ENCODE assay signal across 25 cellular contexts in genomic region chr2:171963198-171963597, GRCh38.
"Had no signal": no experiment of that assay in that cellular context is flagged by ENCODE, and none has a peak within 500 bp of the region (broad histone marks: within the 10 kb centered on the region; RNA-seq: fewer than 3 reads in every experiment).

No MANE protein-coding gene starts in this region.

- H3K27ac Mint-ChIP-seq: immature natural killer cell; stimulated activated memory B cell treated with anti-CD40 and anti-IgM and Interleukin-4, amounts not matched to agents 10 μg/mL and 1 μg/mL and 100 μg/mL, for 72 hours had no signal

- DNase-seq: activated naive CD4-positive, alpha-beta T cell treated with Interleukin-2 at 50 U/mL for 16 hours; activated T-cell treated with anti-CD3 and anti-CD28 coated beads, Interleukin-2, amount 50 U/mL, for 1 hour; colonic mucosa; dorsolateral prefrontal cortex; effector memory CD8-positive, alpha-beta T cell; glutamatergic neuron; immature natural killer cell; naive thymus-derived CD4-positive, alpha-beta T cell; posterior cingulate gyrus; right lobe of liver; stomach; SW 1271 had no signal

- H3K4me3 ChIP-seq: breast epithelium, colonic mucosa, dorsolateral prefrontal cortex, hepatocyte, lung, right lobe of liver, skin epidermis, stomach, suprapubic skin, tibial nerve had no signal

- H3K4me2 ChIP-seq: hepatocyte had no signal

- H3K27me3 Mint-ChIP-seq: central memory CD8-positive, alpha-beta T cell; effector memory CD8-positive, alpha-beta T cell; naive thymus-derived CD4-positive, alpha-beta T cell; stimulated activated memory B cell treated with anti-CD40 and anti-IgM and Interleukin-4, amounts not matched to agents 10 μg/mL and 1 μg/mL and 100 μg/mL, for 72 hours had no signal

- H3K79me2 ChIP-seq: hepatocyte had no signal

- H3K36me3 ChIP-seq: breast epithelium, right lobe of liver had no signal

- H3K4me1 ChIP-seq: breast epithelium, colonic mucosa, suprapubic skin had no signal

- H3K9me3 ChIP-seq: breast epithelium, colonic mucosa, right lobe of liver, stomach, suprapubic skin, tibial nerve had no signal

- H3K4me1 Mint-ChIP-seq: stimulated activated memory B cell treated with anti-CD40 and anti-IgM and Interleukin-4, amounts not matched to agents 10 μg/mL and 1 μg/mL and 100 μg/mL, for 72 hours had no signal

- H3K9me3 Mint-ChIP-seq: central memory CD8-positive, alpha-beta T cell; effector memory CD8-positive, alpha-beta T cell; immature natural killer cell; neural crest cell; stimulated activated memory B cell treated with anti-CD40 and anti-IgM and Interleukin-4, amounts not matched to agents 10 μg/mL and 1 μg/mL and 100 μg/mL, for 72 hours had no signal

- H3K4me3 Mint-ChIP-seq: central memory CD8-positive, alpha-beta T cell; effector memory CD8-positive, alpha-beta T cell; immature natural killer cell; neural crest cell; stimulated activated memory B cell treated with anti-CD40 and anti-IgM and Interleukin-4, amounts not matched to agents 10 μg/mL and 1 μg/mL and 100 μg/mL, for 72 hours had no signal

- ATAC-seq: activated CD4-positive, CD25-positive, alpha-beta regulatory T cell treated with anti-CD3 and anti-CD28 coated beads, Interleukin-2, amount 50 U/mL, for 24 hours; effector memory CD8-positive, alpha-beta T cell; esophagus mucosa; left lobe of liver; naive thymus-derived CD4-positive, alpha-beta T cell; right lobe of liver; stimulated activated memory B cell treated with anti-CD40 and anti-IgM and Interleukin-4, amounts not matched to agents 10 μg/mL and 1 μg/mL and 100 μg/mL, for 72 hours had no signal

- H3K27ac ChIP-seq: breast epithelium, colonic mucosa, dorsolateral prefrontal cortex, hepatocyte, right lobe of liver, skin epidermis, stomach, suprapubic skin, tibial nerve, VCaP had no signal

- H3K27me3 ChIP-seq: breast epithelium, colonic mucosa, dorsolateral prefrontal cortex, hepatocyte, right lobe of liver, stomach, suprapubic skin, tibial nerve had no signal

- H2AFZ ChIP-seq: hepatocyte had no signal
